22 cellular contexts compared by ENCODE assay signal in the genomic region with DNA sequence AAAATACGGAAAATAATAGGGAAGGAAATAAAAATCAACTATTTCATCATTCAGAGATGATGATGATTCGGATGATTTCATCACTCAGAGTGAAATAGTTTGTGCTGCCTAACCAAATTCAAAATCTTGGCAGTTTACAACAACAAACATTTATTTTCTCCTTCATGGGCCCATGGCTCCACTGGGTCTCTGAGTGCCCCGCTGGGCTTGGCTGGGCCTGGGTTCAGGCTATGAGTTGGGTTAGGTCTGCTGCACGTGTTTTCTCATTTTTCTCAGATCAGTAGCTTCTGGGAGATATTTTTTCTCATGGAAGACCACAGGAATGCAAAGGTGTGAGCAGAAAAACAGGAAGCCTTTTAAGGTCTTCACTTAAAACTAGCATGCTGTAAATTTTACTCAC. TPM values are rescaled to one million over a fixed set of nuclear protein-coding genes. Genes with fewer than 3 reads are reported as not detected.
DNase-seq lines count a peak whose midpoint lies in the region; ATAC-seq and TF ChIP-seq lines count a peak whose summit lies in the region.
"Had no signal": no experiment of that assay in that cellular context is flagged by ENCODE, and none has a peak within 500 bp of the region (broad histone marks: within the 10 kb centered on the region; RNA-seq: fewer than 3 reads in every experiment).

No MANE protein-coding gene starts in this region.

- intact Hi-C loops in MCF 10A (cut with micrococcal nuclease) (no loop called here), breast epithelium (cut with DNase I; ENCODE audit: low total_unique reads) (no loop called here), mammary epithelial cell (cut with micrococcal nuclease) (no loop called here)

- H3K79me2 ChIP-seq in mammary epithelial cell (ENCODE audit: insufficient read depth, low read length), result no peaks in the 10 kb centered on the region

- peak overlapping the region; percentile 90 for H3K27ac Mint-ChIP-seq in MCF 10A (ENCODE audit: low read depth, unreplicated experiment)
- H3K27ac Mint-ChIP-seq in natural killer cell treated with Interleukin-12 subunit alpha and Interleukin-12 subunit beta and Interleukin-15 and Interleukin-18, amount 100 ng/mL, for 72 hours, result no peak overlapping the region
- H3K27ac Mint-ChIP-seq: activated CD8-positive, alpha-beta T cell treated with anti-CD3 and anti-CD28 coated beads for 36 hours; activated T-cell treated with anti-CD3 and anti-CD28 coated beads, Interleukin-2, amount 50 U/mL, for 72 hours; HFFc6; neural progenitor cell had no signal

- H3K9ac ChIP-seq in mammary epithelial cell (ENCODE audit: insufficient read depth, low read length), result no peak overlapping the region
- H3K9ac ChIP-seq: neural progenitor cell had no signal

- peaks cover 25% of the 10 kb centered on the region for H3K4me1 Mint-ChIP-seq in MCF 10A (ENCODE audit: insufficient read depth, unreplicated experiment)
- peaks cover 6 to 13% of the 10 kb centered on the region in 2 donors for H3K4me1 Mint-ChIP-seq in natural killer cell treated with Interleukin-12 subunit alpha and Interleukin-12 subunit beta and Interleukin-15 and Interleukin-18, amount 100 ng/mL, for 72 hours (ENCODE audit: low read depth in 2 of 2)

- no peaks in the 10 kb centered on the region for H3K4me1 ChIP-seq in breast epithelium
- H3K4me1 ChIP-seq in mammary epithelial cell (ENCODE audit: insufficient read depth, low read length), result peaks cover 31% of the 10 kb centered on the region
- H3K4me1 ChIP-seq: neural progenitor cell had no signal

- POLR2A ChIA-PET in MCF 10A (lab: Yijun Ruan, JAX), result interaction anchor here (1.2 to 1.5 kb wide), 2 partner anchors 11 to 24 kb away, joined by 5 read pairs; partner anchors contain the start of gene F2RL1

- H3K36me3 Mint-ChIP-seq in MCF 10A (ENCODE audit: insufficient read depth, unreplicated experiment), result peaks cover 9% of the 10 kb centered on the region
- H3K36me3 Mint-ChIP-seq in natural killer cell treated with Interleukin-12 subunit alpha and Interleukin-12 subunit beta and Interleukin-15 and Interleukin-18, amount 100 ng/mL, for 72 hours, result no peaks in the 10 kb centered on the region
- H3K36me3 Mint-ChIP-seq: neural progenitor cell had no signal

- H3K4me3 Mint-ChIP-seq in MCF 10A (ENCODE audit: unreplicated experiment), result no peak overlapping the region
- no peak overlapping the region for H3K4me3 Mint-ChIP-seq in natural killer cell treated with Interleukin-12 subunit alpha and Interleukin-12 subunit beta and Interleukin-15 and Interleukin-18, amount 100 ng/mL, for 72 hours
- H3K4me3 Mint-ChIP-seq: activated CD8-positive, alpha-beta T cell treated with anti-CD3 and anti-CD28 coated beads for 36 hours; activated T-cell treated with anti-CD3 and anti-CD28 coated beads, Interleukin-2, amount 50 U/mL, for 72 hours; central memory CD8-positive, alpha-beta T cell; HFFc6; neural progenitor cell had no signal

- H3K27me3 ChIP-seq in breast epithelium (no peaks in the 10 kb centered on the region), mammary epithelial cell (ENCODE audit: insufficient read depth, low read length) (no peaks in the 10 kb centered on the region)
- H3K27me3 ChIP-seq: neural progenitor cell, transverse colon had no signal

- CTCF ChIA-PET in MCF 10A (lab: Yijun Ruan, JAX) (interaction anchor here (0.6 kb wide), 1 partner anchor 214 kb away, joined by 3 read pairs; no protein-coding TSS in a partner anchor), mammary epithelial cell (lab: Charles Lee; ENCODE audit: low non-redundant PET) (no interaction called here)

- no peaks in the 10 kb centered on the region for H3K27me3 Mint-ChIP-seq in MCF 10A (ENCODE audit: insufficient read depth, unreplicated experiment)
- peaks cover 2 to 4% of the 10 kb centered on the region in 2 donors for H3K27me3 Mint-ChIP-seq in natural killer cell treated with Interleukin-12 subunit alpha and Interleukin-12 subunit beta and Interleukin-15 and Interleukin-18, amount 100 ng/mL, for 72 hours
- H3K27me3 Mint-ChIP-seq: activated CD8-positive, alpha-beta T cell treated with anti-CD3 and anti-CD28 coated beads for 36 hours; central memory CD8-positive, alpha-beta T cell had no signal

- TF ChIP-seq CTCF in MCF 10A (IDR thresholded peaks at IDR 0.05; ENCODE audit: unreplicated experiment), result no peak
- TF ChIP-seq CTCF in breast epithelium (IDR thresholded peaks at IDR 0.05), result no peak
- no peak for TF ChIP-seq CTCF in mammary epithelial cell (conservative IDR thresholded peaks at IDR 0.05 in 1 of 2, IDR thresholded peaks at IDR 0.05 in 1 of 2; ENCODE audit: extremely low read depth in 1 of 2, insufficient read depth in 1 of 2, low read depth in 1 of 2, low read length in 2 of 2)

- 53% methylated on average over 4 of the region's 4 CpGs for WGBS in mammary epithelial cell (ENCODE audit: low coverage, missing lambda C conversion rate)

- no peak overlapping the region for H3K4me2 ChIP-seq in mammary epithelial cell (ENCODE audit: insufficient read depth, low read depth, low read length)
- H3K4me2 ChIP-seq: neural progenitor cell had no signal

- BruUV-seq in MCF 10A (replicated peaks; lab: Mats Ljungman, UMichigan) (no TSS peak), mammary epithelial cell (replicated peaks; lab: Mats Ljungman, UMichigan) (no TSS peak)

- dilution Hi-C loops in mammary epithelial cell (cut with HindIII; ENCODE audit: low sequenced_read_pairs), result loop anchor here (5.0 kb wide), 1 partner anchor 93 kb away; no protein-coding TSS in a partner anchor

- H3K9me3 ChIP-seq in breast epithelium, result no peaks in the 10 kb centered on the region
- H3K9me3 ChIP-seq in mammary epithelial cell (replicated peaks; ENCODE audit: insufficient read depth, low read length), result no peaks in the 10 kb centered on the region
- H3K9me3 ChIP-seq: transverse colon had no signal

- peaks cover 4% of the 10 kb centered on the region for H3K9me3 Mint-ChIP-seq in MCF 10A (ENCODE audit: unreplicated experiment)
- no peaks in the 10 kb centered on the region for H3K9me3 Mint-ChIP-seq in natural killer cell treated with Interleukin-12 subunit alpha and Interleukin-12 subunit beta and Interleukin-15 and Interleukin-18, amount 100 ng/mL, for 72 hours
- H3K9me3 Mint-ChIP-seq: activated CD8-positive, alpha-beta T cell treated with anti-CD3 and anti-CD28 coated beads for 36 hours; activated T-cell treated with anti-CD3 and anti-CD28 coated beads, Interleukin-2, amount 50 U/mL, for 72 hours; central memory CD8-positive, alpha-beta T cell; HFFc6 had no signal

- ATAC-seq in natural killer cell treated with Interleukin-12 subunit alpha and Interleukin-12 subunit beta and Interleukin-15 and Interleukin-18, amount 100 ng/mL, for 72 hours, result no peak
- ATAC-seq: activated CD8-positive, alpha-beta T cell treated with anti-CD3 and anti-CD28 coated beads for 36 hours; activated T-cell treated with anti-CD3 and anti-CD28 coated beads, Interleukin-2, amount 50 U/mL, for 72 hours; stimulated activated naive CD8-positive, alpha-beta T cell treated with anti-CD3 and anti-CD28 coated beads, Interleukin-15, Interleukin-2, amounts not matched to agents 100 U/mL and 50 U/mL, for 24 hours had no signal

- DNase-seq in MCF 10A (ENCODE audit: unreplicated experiment) (peak; percentile 43), breast epithelium (ENCODE audit: low spot score in 2 of 2) (no peak), mammary epithelial cell (peak; percentile 66), glomerular visceral epithelial cell (ENCODE audit: extremely low spot score) (peak; percentile 56), COLO668 (lab: John Stamatoyannopoulos, UW; ENCODE audit: unreplicated experiment) (no peak), activated gamma-delta T cell (lab: John Stamatoyannopoulos, UW) (no peak)
- DNase-seq in activated CD4-positive, alpha-beta T cell treated with anti-CD3 and anti-CD28 coated beads for 1 hour, result no peak
- DNase-seq in natural killer cell treated with Interleukin-12 subunit alpha and Interleukin-12 subunit beta and Interleukin-15 and Interleukin-18, amount 100 ng/mL, for 72 hours (ENCODE audit: low spot score), result no peak
- DNase-seq: activated CD8-positive, alpha-beta T cell treated with anti-CD3 and anti-CD28 coated beads for 36 hours; activated T-cell treated with anti-CD3 and anti-CD28 coated beads, Interleukin-2, amount 50 U/mL, for 72 hours; C1 segment of cervical spinal cord; effector memory CD4-positive, alpha-beta T cell; HFFc6; NCI-H187; Right ventricle myocardium superior; stimulated activated naive CD8-positive, alpha-beta T cell treated with anti-CD3 and anti-CD28 coated beads, Interleukin-15, Interleukin-2, amounts not matched to agents 100 U/mL and 50 U/mL, for 24 hours; transverse colon had no signal

- H3K36me3 ChIP-seq in breast epithelium (no peaks in the 10 kb centered on the region), mammary epithelial cell (ENCODE audit: insufficient read depth, low read length) (no peaks in the 10 kb centered on the region)
- H3K36me3 ChIP-seq: neural progenitor cell, transverse colon had no signal

- TF ChIP-seq POLR2A in breast epithelium (IDR thresholded peaks at IDR 0.05), result no peak

- in situ Hi-C loops in mammary epithelial cell (cut with MboI; ENCODE audit: low sequenced_read_pairs in 2 of 2), result no loop called here

- H3K4me3 ChIP-seq in breast epithelium, result no peak overlapping the region
- no peak overlapping the region for H3K4me3 ChIP-seq in mammary epithelial cell (replicated peaks in 1 of 3; ENCODE audit: insufficient read depth in 1 of 3, low read depth in 2 of 3, low read length in 3 of 3)
- H3K4me3 ChIP-seq: neural progenitor cell, transverse colon had no signal

- H4K20me1 ChIP-seq in mammary epithelial cell (ENCODE audit: insufficient read depth, low read length), result no peaks in the 10 kb centered on the region

- peak overlapping the region; percentile 83 for H2AFZ ChIP-seq in mammary epithelial cell (ENCODE audit: low read depth, low read length)
- H2AFZ ChIP-seq: neural progenitor cell had no signal

- no peak overlapping the region for H3K27ac ChIP-seq in breast epithelium
- peak overlapping the region; percentile 82 for H3K27ac ChIP-seq in mammary epithelial cell (ENCODE audit: insufficient read depth, low read depth, low read length)
- H3K27ac ChIP-seq: 22Rv1, neural progenitor cell, transverse colon, VCaP had no signal

RNA-seq across cellular contexts. Expression of gene F2RL1, which starts 24.0 kb away (rescaled TPM):
- 30.7 and 34.9 TPM in 2 replicates for total RNA-seq in MCF 10A (2022)
- total RNA-seq in breast epithelium, result 10 to 100 TPM in 1 of 3 donors, 1 to 10 TPM in 1, under 1 TPM in 1; 0.64 to 13.8 (median 5.6) TPM
- 10 to 100 TPM; 57.2 to 93.5 TPM for total RNA-seq in mammary epithelial cell
- 65.6 TPM for polyA plus RNA-seq in mammary epithelial cell
- polyA minus RNA-seq in mammary epithelial cell, result 106 TPM
- not detected for total RNA-seq in natural killer cell treated with Interleukin-12 subunit alpha and Interleukin-12 subunit beta and Interleukin-15 and Interleukin-18, amount 100 ng/mL, for 72 hours

RNA-seq across cellular contexts. Expression of gene S100Z, which starts 54.9 kb away (rescaled TPM):
- total RNA-seq in MCF 10A (2022) (not detected in 2 replicates), breast epithelium (1 to 10 TPM in 1 of 3 donors, under 1 TPM in 1, not detected in 1; 0.33 to 1.0 TPM), mammary epithelial cell (not detected)
- not detected for polyA plus RNA-seq in mammary epithelial cell
- polyA minus RNA-seq in mammary epithelial cell, result not detected
- total RNA-seq in natural killer cell treated with Interleukin-12 subunit alpha and Interleukin-12 subunit beta and Interleukin-15 and Interleukin-18, amount 100 ng/mL, for 72 hours, result not detected
- total RNA-seq: HFFc6, NCI-H460, Right ventricle myocardium superior had no signal

Comparison
In these comparisons a context has a peak if more than half of its experiments do, and no peak if none do; other contexts are left out.
1. DNase-seq: peak in MCF 10A (single experiment), mammary epithelial cell (single experiment) and glomerular visceral epithelial cell (single experiment); none in breast epithelium (0 of 2), COLO668 (single experiment), activated CD4-positive, alpha-beta T cell treated with anti-CD3 and anti-CD28 coated beads for 1 hour (single experiment), activated gamma-delta T cell (single experiment) and natural killer cell treated with Interleukin-12 subunit alpha and Interleukin-12 subunit beta and Interleukin-15 and Interleukin-18, amount 100 ng/mL, for 72 hours (single experiment).